ENCODE assay signal across 8 cellular contexts in genomic region chr12:124940143-124940392, GRCh38. TPM values are rescaled to one million over a fixed set of nuclear protein-coding genes. Genes with fewer than 3 reads are reported as not detected.
A peak's percentile ranks its signal among the peaks of the same experiment; 100 is the strongest.
DNase-seq lines count a peak whose midpoint lies in the region; ATAC-seq and TF ChIP-seq lines count a peak whose summit lies in the region.

No MANE protein-coding gene starts in this region.

- no peak overlapping the region for H3K27ac Mint-ChIP-seq in CD4-positive, alpha-beta memory T cell

- H3K4me1 Mint-ChIP-seq in CD4-positive, alpha-beta memory T cell = peaks cover 0 to 9% (median 6%) of the 10 kb centered on the region in 4 donors

- H3K27me3 Mint-ChIP-seq in CD4-positive, alpha-beta memory T cell = no peaks in the 10 kb centered on the region

- no peak overlapping the region for H3K4me3 Mint-ChIP-seq in CD4-positive, alpha-beta memory T cell

- peak; percentile 11 for ATAC-seq in HG03039 (IDR thresholded peaks at IDR 0.05; ENCODE audit: unreplicated experiment)
- no peak for ATAC-seq in GM18861 (IDR thresholded peaks at IDR 0.05; ENCODE audit: unreplicated experiment)
- ATAC-seq in HG02852 (IDR thresholded peaks at IDR 0.05; ENCODE audit: unreplicated experiment) = no peak

- TF ChIP-seq CTCF in brain microvascular endothelial cell (IDR thresholded peaks at IDR 0.05; ENCODE audit: low read depth, low read length, missing control alignments) = no peak

- no peak for DNase-seq in CD4-positive, alpha-beta memory T cell
- DNase-seq in brain microvascular endothelial cell (no peak), globus pallidus (ENCODE audit: low spot score) (no peak), kidney glomerular epithelial cell (lab: John Stamatoyannopoulos, UW) (no peak)

- H3K9me3 ChIP-seq in CD4-positive, alpha-beta memory T cell (ENCODE audit: control insufficient read depth in 1 of 2, low read length in 2 of 2) = no peaks in the 10 kb centered on the region
- H3K9me3 ChIP-seq in muscle layer of duodenum (ENCODE audit: control insufficient read depth in 1 of 2, low read length in 2 of 2) = no peaks in the 10 kb centered on the region

- H3K9me3 Mint-ChIP-seq in CD4-positive, alpha-beta memory T cell = no peaks in the 10 kb centered on the region

- H3K27ac ChIP-seq in CD4-positive, alpha-beta memory T cell (ENCODE audit: low read depth, low read length) = peak overlapping the region; percentile 54
- H3K27ac ChIP-seq in brain microvascular endothelial cell = peak overlapping the region; percentile 21
- H3K27ac ChIP-seq in muscle layer of duodenum (ENCODE audit: low read length) = peak overlapping the region; percentile 93

- CTCF ChIA-PET in CD4-positive, alpha-beta memory T cell (lab: Charles Lee; ENCODE audit: partially characterized antibody) = interaction anchor here (0.7 to 16.8 kb wide), 17 partner anchors 9 to 76 kb away, joined by 3 to 898 read pairs (median 4); partner anchors contain the start of genes BRI3BP and UBC

- intact Hi-C loops in CD4-positive, alpha-beta memory T cell (cut with micrococcal nuclease) = loop anchor here (1.0 kb wide), 1 partner anchor 53 kb away; the partner anchor contains the start of gene BRI3BP

- in situ Hi-C loops in brain microvascular endothelial cell (cut with HindIII; ENCODE audit: low pct_ligation_motif_present, low sequenced_read_pairs) = no loop called here

- peaks cover 0 to 3% of the 10 kb centered on the region in 2 donors for H3K36me3 Mint-ChIP-seq in CD4-positive, alpha-beta memory T cell

- H3K4me3 ChIP-seq in CD4-positive, alpha-beta memory T cell (ENCODE audit: low read length in 2 of 2) = peak overlapping the region; percentile 73 to 82
- H3K4me3 ChIP-seq in brain microvascular endothelial cell (ENCODE audit: low read depth, low read length) = peak overlapping the region; percentile 46
- peak overlapping the region; percentile 64 to 84 for H3K4me3 ChIP-seq in muscle layer of duodenum (ENCODE audit: low read depth in 1 of 2, low read length in 2 of 2)

- H3K4me1 ChIP-seq in CD4-positive, alpha-beta memory T cell (ENCODE audit: insufficient read depth, low read length) = peaks cover 30% of the 10 kb centered on the region
- H3K4me1 ChIP-seq in muscle layer of duodenum (ENCODE audit: control insufficient read depth in 1 of 2, insufficient read depth in 2 of 2, low read length in 2 of 2) = peaks cover 10 to 17% of the 10 kb centered on the region in 2 donors

- POLR2A ChIA-PET in CD4-positive, alpha-beta memory T cell (lab: Charles Lee; ENCODE audit: partially characterized antibody) = interaction anchor here (0.8 to 14.8 kb wide), 13 partner anchors 9 to 474 kb away, joined by 4 to 836 read pairs (median 6); partner anchors contain the start of genes BRI3BP, DHX37 and UBC

- no peaks in the 10 kb centered on the region for H3K27me3 ChIP-seq in CD4-positive, alpha-beta memory T cell (ENCODE audit: insufficient read depth, low read length)
- H3K27me3 ChIP-seq in brain microvascular endothelial cell (replicated peaks) (no peaks in the 10 kb centered on the region), muscle layer of duodenum (ENCODE audit: low read depth, low read length) (no peaks in the 10 kb centered on the region)

- H3K36me3 ChIP-seq in CD4-positive, alpha-beta memory T cell (ENCODE audit: insufficient read depth, low read length) = no peaks in the 10 kb centered on the region
- H3K36me3 ChIP-seq in brain microvascular endothelial cell (replicated peaks) (no peaks in the 10 kb centered on the region), muscle layer of duodenum (ENCODE audit: control insufficient read depth in 1 of 2, insufficient read depth in 2 of 2, low read length in 2 of 2) (peaks cover 0 to 5% of the 10 kb centered on the region in 2 donors)

RNA-seq across cellular contexts. Expression of gene UBC, which starts 25.6 kb away (rescaled TPM):
- 100 to 1,000 TPM; 858 to 878 TPM for total RNA-seq in CD4-positive, alpha-beta memory T cell
- polyA plus RNA-seq in CD4-positive, alpha-beta memory T cell = 1,000 to 10,000 TPM in 1 of 2 donors, 100 to 1,000 TPM in 1; 853 to 1,668 TPM

RNA-seq across cellular contexts. Expression of gene DHX37, which starts 48.9 kb away (rescaled TPM):
- 10 to 100 TPM; 26.8 to 27.2 TPM for total RNA-seq in CD4-positive, alpha-beta memory T cell
- 1 to 10 TPM; 1.1 to 3.6 TPM for polyA plus RNA-seq in CD4-positive, alpha-beta memory T cell

RNA-seq across cellular contexts. Expression of gene BRI3BP, which starts 53.4 kb away (rescaled TPM):
- total RNA-seq in CD4-positive, alpha-beta memory T cell = 1 to 10 TPM; 8.9 to 9.5 TPM
- polyA plus RNA-seq in CD4-positive, alpha-beta memory T cell = 1 to 10 TPM; 1.7 to 4.2 TPM

Comparison
In these comparisons a context has a peak if more than half of its experiments do, and no peak if none do; other contexts are left out.
1. H3K27ac ChIP-seq: peak in every context shown above with its lines; median percentile 93 in muscle layer of duodenum; 54 in CD4-positive, alpha-beta memory T cell; 21 in brain microvascular endothelial cell.